ENCODE assay signal across 34 cellular contexts in the genomic region with DNA sequence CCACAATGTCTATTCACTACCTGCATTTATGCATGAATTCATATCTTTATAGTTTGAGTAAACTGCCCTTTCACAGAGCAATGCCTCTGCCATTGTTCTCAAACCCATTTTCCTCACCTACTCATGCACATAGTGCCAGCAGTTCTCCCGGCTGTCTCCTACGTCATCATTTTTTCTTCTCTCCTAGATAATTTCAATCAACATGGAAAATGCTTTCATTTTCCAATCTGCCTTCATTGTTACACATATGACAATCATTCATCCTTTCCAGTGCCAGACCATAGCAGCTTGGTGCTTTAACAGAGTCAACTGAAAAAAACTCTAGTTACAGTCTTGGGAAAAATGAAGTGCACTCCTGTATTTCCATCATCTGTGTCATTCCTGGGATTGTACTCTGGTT.
"Had no signal": no experiment of that assay in that cellular context is flagged by ENCODE, and none has a peak within 500 bp of the region (broad histone marks: within the 10 kb centered on the region; RNA-seq: fewer than 3 reads in every experiment).

No MANE protein-coding gene starts in this region.

- DNase-seq: Karpas-422, Kasumi-1, MG63, MM.1S, MV-4-11, NCI-H1048, NCI-H1092, NCI-H1092 treated with DMSO at 0.1 percent for 48 hours, NCI-H1105, NCI-H1105 treated with DMSO at 0.1 percent for 48 hours, NCI-H1417, NCI-H1417 treated with DMSO at 0.1 percent for 48 hours, NCI-H1436, NCI-H1436 treated with DMSO at 0.1 percent for 48 hours, NCI-H146, NCI-H1694, NCI-H1694 treated with DMSO at 0.1 percent for 48 hours, NCI-H187, NCI-H187 treated with DMSO at 0.1 percent for 48 hours, NCI-H1930, NCI-H2029, NCI-H2029 treated with DMSO at 0.1 percent for 48 hours, NCI-H2081, NCI-H2081 treated with DMSO at 0.1 percent for 48 hours, NCI-H2107, NCI-H2171, NCI-H2171 treated with DMSO at 0.1 percent for 48 hours, NCI-H2227 treated with DMSO at 0.1 percent for 48 hours, NCI-H226, NCI-H345, NCI-H446, NCI-H446 treated with DMSO at 0.1 percent for 48 hours, NCI-H510A had no signal

- H3K4me2 ChIP-seq: KMS-11 had no signal

- H3K4me3 ChIP-seq: MG63 had no signal

- H3K9ac ChIP-seq: KMS-11 had no signal

- H3K9me3 ChIP-seq: MG63 had no signal

- H3K36me3 ChIP-seq: MG63 had no signal

- H3K27ac ChIP-seq: KMS-11 had no signal
